In the genomic region with DNA sequence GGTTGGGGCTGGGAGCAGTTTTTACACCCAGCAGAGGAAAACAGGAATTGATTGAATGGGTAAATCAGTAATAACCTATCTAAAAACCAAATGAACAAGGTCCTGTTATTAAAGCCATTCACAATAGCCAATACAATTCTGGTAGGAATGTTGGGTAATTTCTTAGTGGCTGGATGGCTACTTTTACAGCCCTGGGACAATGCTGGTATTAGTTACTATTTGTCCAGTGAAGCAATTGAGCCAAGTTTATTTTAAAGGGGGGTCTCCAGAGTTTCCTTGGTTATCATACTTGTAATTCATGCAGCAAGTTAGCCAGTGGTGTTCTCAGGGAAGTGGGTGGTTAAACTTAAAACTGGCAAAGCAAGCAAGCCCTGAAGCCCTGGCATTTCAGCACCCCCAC, we compare ENCODE assay signal across 2 cellular contexts.
TF ChIP-seq lines count a peak whose summit lies in the region.

No MANE protein-coding gene starts in this region.

TF ChIP-seq in liver, 16 proteins besides CTCF, POLR2A, EP300 and RAD21 (continued from another document):
- TF ChIP-seq, protein P1, sequence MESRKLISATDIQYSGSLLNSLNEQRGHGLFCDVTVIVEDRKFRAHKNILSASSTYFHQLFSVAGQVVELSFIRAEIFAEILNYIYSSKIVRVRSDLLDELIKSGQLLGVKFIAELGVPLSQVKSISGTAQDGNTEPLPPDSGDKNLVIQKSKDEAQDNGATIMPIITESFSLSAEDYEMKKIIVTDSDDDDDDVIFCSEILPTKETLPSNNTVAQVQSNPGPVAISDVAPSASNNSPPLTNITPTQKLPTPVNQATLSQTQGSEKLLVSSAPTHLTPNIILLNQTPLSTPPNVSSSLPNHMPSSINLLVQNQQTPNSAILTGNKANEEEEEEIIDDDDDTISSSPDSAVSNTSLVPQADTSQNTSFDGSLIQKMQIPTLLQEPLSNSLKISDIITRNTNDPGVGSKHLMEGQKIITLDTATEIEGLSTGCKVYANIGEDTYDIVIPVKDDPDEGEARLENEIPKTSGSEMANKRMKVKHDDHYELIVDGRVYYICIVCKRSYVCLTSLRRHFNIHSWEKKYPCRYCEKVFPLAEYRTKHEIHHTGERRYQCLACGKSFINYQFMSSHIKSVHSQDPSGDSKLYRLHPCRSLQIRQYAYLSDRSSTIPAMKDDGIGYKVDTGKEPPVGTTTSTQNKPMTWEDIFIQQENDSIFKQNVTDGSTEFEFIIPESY (IDR thresholded peaks at IDR 0.05), result no peak
- peak; percentile 39 for TF ChIP-seq SP1 (IDR thresholded peaks at IDR 0.05)

TF ChIP-seq in HepG2, 621 proteins besides CTCF, POLR2A, EP300 and RAD21 (continued from another document):
- TF ChIP-seq SMAD3 (CRISPR knock-in tag; IDR thresholded peaks at IDR 0.05) (no peak), ZNF205 (CRISPR knock-in tag; IDR thresholded peaks at IDR 0.05) (no peak), ZFY (CRISPR knock-in tag; IDR thresholded peaks at IDR 0.05) (no peak), CC2D1A (CRISPR knock-in tag; IDR thresholded peaks at IDR 0.05) (no peak), TCF7 (IDR thresholded peaks at IDR 0.05; ENCODE audit: low read depth) (no peak), HDAC2 (CRISPR knock-in tag; IDR thresholded peaks at IDR 0.05) (no peak), ZNF674 (CRISPR knock-in tag; IDR thresholded peaks at IDR 0.05; ENCODE audit: low read depth) (no peak), TMF1 (CRISPR knock-in tag; IDR thresholded peaks at IDR 0.05; ENCODE audit: low read depth) (no peak), KDM5B (CRISPR knock-in tag; IDR thresholded peaks at IDR 0.05; ENCODE audit: borderline replicate concordance) (no peak), ZNF570 (CRISPR knock-in tag; IDR thresholded peaks at IDR 0.05; ENCODE audit: borderline replicate concordance) (no peak)
- TF ChIP-seq, protein P2, sequence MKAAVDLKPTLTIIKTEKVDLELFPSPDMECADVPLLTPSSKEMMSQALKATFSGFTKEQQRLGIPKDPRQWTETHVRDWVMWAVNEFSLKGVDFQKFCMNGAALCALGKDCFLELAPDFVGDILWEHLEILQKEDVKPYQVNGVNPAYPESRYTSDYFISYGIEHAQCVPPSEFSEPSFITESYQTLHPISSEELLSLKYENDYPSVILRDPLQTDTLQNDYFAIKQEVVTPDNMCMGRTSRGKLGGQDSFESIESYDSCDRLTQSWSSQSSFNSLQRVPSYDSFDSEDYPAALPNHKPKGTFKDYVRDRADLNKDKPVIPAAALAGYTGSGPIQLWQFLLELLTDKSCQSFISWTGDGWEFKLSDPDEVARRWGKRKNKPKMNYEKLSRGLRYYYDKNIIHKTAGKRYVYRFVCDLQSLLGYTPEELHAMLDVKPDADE (CRISPR knock-in tag; IDR thresholded peaks at IDR 0.05), result no peak
- TF ChIP-seq, protein P3, sequence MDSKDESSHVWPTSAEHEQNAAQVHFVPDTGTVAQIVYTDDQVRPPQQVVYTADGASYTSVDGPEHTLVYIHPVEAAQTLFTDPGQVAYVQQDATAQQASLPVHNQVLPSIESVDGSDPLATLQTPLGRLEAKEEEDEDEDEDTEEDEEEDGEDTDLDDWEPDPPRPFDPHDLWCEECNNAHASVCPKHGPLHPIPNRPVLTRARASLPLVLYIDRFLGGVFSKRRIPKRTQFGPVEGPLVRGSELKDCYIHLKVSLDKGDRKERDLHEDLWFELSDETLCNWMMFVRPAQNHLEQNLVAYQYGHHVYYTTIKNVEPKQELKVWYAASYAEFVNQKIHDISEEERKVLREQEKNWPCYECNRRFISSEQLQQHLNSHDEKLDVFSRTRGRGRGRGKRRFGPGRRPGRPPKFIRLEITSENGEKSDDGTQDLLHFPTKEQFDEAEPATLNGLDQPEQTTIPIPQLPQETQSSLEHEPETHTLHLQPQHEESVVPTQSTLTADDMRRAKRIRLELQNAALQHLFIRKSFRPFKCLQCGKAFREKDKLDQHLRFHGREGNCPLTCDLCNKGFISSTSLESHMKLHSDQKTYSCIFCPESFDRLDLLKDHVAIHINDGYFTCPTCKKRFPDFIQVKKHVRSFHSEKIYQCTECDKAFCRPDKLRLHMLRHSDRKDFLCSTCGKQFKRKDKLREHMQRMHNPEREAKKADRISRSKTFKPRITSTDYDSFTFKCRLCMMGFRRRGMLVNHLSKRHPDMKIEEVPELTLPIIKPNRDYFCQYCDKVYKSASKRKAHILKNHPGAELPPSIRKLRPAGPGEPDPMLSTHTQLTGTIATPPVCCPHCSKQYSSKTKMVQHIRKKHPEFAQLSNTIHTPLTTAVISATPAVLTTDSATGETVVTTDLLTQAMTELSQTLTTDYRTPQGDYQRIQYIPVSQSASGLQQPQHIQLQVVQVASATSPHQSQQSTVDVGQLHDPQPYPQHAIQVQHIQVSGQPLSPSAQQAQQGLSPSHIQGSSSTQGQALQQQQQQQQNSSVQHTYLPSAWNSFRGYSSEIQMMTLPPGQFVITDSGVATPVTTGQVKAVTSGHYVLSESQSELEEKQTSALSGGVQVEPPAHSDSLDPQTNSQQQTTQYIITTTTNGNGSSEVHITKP (CRISPR knock-in tag; IDR thresholded peaks at IDR 0.05; ENCODE audit: low read depth), result no peak
